8 cellular contexts compared by ENCODE assay signal in genomic region chr12:32399045-32399372, GRCh38. TPM values are rescaled to one million over a fixed set of nuclear protein-coding genes. Genes with fewer than 3 reads are reported as not detected.
DNase-seq lines count a peak whose midpoint lies in the region; ATAC-seq and TF ChIP-seq lines count a peak whose summit lies in the region.

No MANE protein-coding gene starts in this region.

- H4K20me1 ChIP-seq in BLaER1 treated with 17β-estradiol and CSF1 and Interleukin-3, amounts not matched to agents 10 nM and 100 nM: no peaks in the 10 kb centered on the region

- peaks cover 16% of the 10 kb centered on the region for H3K4me1 Mint-ChIP-seq in nephron

- H3K4me3 Mint-ChIP-seq in nephron: peak overlapping the region; percentile 82 to 99 (median 84)

- H3K4me1 ChIP-seq in BLaER1 treated with 17β-estradiol and CSF1 and Interleukin-3, amounts not matched to agents 10 nM and 100 nM: peaks cover 0 to 45% (median 14%) of the 10 kb centered on the region in 10 experiments; a peak in 17 of 20 replicates

- intact Hi-C loops in dorsolateral prefrontal cortex (cut with DNase I): loop anchor here in 1 of 2 donors (10.0 kb wide), 1 partner anchor 56 kb away; no protein-coding TSS in a partner anchor

- H3K9ac ChIP-seq in BLaER1 treated with 17β-estradiol and CSF1 and Interleukin-3, amounts not matched to agents 10 nM and 100 nM: peak overlapping the region; percentile 53 to 79 (median 71); a peak in 21 of 22 replicates

- peak; percentile 71 for TF ChIP-seq EP300 in Ishikawa (IDR thresholded peaks at IDR 0.05; ENCODE audit: borderline replicate concordance)

- no peaks in the 10 kb centered on the region for H3K9me3 Mint-ChIP-seq in nephron

- peak overlapping the region; percentile 67 to 79 (median 72) for H3K4me3 ChIP-seq in BLaER1 treated with 17β-estradiol and CSF1 and Interleukin-3, amounts not matched to agents 10 nM and 100 nM
- peak overlapping the region; percentile 48 to 87 (median 78) for H3K4me3 ChIP-seq in dorsolateral prefrontal cortex

- H3K36me3 Mint-ChIP-seq in nephron (ENCODE audit: low read depth): no peaks in the 10 kb centered on the region

- H3K27me3 ChIP-seq in BLaER1 treated with 17β-estradiol and CSF1 and Interleukin-3, amounts not matched to agents 10 nM and 100 nM: peaks cover 12 to 30% (median 20%) of the 10 kb centered on the region in 11 experiments
- no peaks in the 10 kb centered on the region for H3K27me3 ChIP-seq in dorsolateral prefrontal cortex

- DNase-seq in dorsolateral prefrontal cortex (no peak), GM19240 (ENCODE audit: insufficient read length, low spot score) (no peak)

- peak overlapping the region in 2 of 3 experiments; percentile 61 to 62 for H3K27ac Mint-ChIP-seq in nephron

- no peak for ATAC-seq in HG03159 (IDR thresholded peaks at IDR 0.05; ENCODE audit: unreplicated experiment)
- ATAC-seq in HG02642 (IDR thresholded peaks at IDR 0.05; ENCODE audit: poor library complexity, unreplicated experiment): no peak
- ATAC-seq in GM18505 (IDR thresholded peaks at IDR 0.05; ENCODE audit: unreplicated experiment): no peak

- H3K4me2 ChIP-seq in BLaER1 treated with 17β-estradiol and CSF1 and Interleukin-3, amounts not matched to agents 10 nM and 100 nM: peak overlapping the region; percentile 85 to 100 (median 98)

- TF ChIP-seq CTCF in dorsolateral prefrontal cortex (IDR thresholded peaks at IDR 0.05 in 54 of 56, conservative IDR thresholded peaks at IDR 0.05 in 2 of 56; ENCODE audit: low read depth in 1 of 56, partially characterized antibody in 56 of 56) (no peak), nephron (IDR thresholded peaks at IDR 0.05; ENCODE audit: unreplicated experiment in 3 of 3) (no peak)

- no peaks in the 10 kb centered on the region for H3K36me3 ChIP-seq in BLaER1 treated with 17β-estradiol and CSF1 and Interleukin-3, amounts not matched to agents 10 nM and 100 nM

- H3K9me3 ChIP-seq in BLaER1 treated with 17β-estradiol and CSF1 and Interleukin-3, amounts not matched to agents 10 nM and 100 nM (replicated peaks in 1 of 11): no peaks in the 10 kb centered on the region

- TF ChIP-seq RAD21 in Ishikawa (IDR thresholded peaks at IDR 0.05; ENCODE audit: low read depth): no peak

- H3K27me3 Mint-ChIP-seq in nephron (ENCODE audit: low read depth): peaks cover 56% of the 10 kb centered on the region

- TF ChIP-seq POLR2A in GM18505 (IDR thresholded peaks at IDR 0.05; ENCODE audit: borderline replicate concordance, extremely low read depth, insufficient read depth, insufficient read length): no peak

- H3K27ac ChIP-seq in BLaER1 treated with 17β-estradiol and CSF1 and Interleukin-3, amounts not matched to agents 10 nM and 100 nM: peak overlapping the region in 3 of 11 experiments; percentile 18 to 38 (median 35); a peak in 2 of 22 replicates
- peak overlapping the region in 26 of 59 donors; percentile 1 to 87 (median 45) for H3K27ac ChIP-seq in dorsolateral prefrontal cortex

TF ChIP-seq in Ishikawa, 13 proteins besides CTCF, POLR2A, EP300 and RAD21:
- TF ChIP-seq TEAD4 (IDR thresholded peaks at IDR 0.05) (peak; percentile 73), FOXM1 (IDR thresholded peaks at IDR 0.05; ENCODE audit: borderline replicate concordance, low read depth) (0 out of 2 replicates have a peak, but pooled peaks have one; percentile 19), USF1 (IDR thresholded peaks at IDR 0.05) (no peak), YY1 (IDR thresholded peaks at IDR 0.05; ENCODE audit: low read depth) (0 out of 2 replicates have a peak, but pooled peaks have one; percentile 5), CREB1 (IDR thresholded peaks at IDR 0.05; ENCODE audit: low read depth) (no peak), NFIC (IDR thresholded peaks at IDR 0.05) (peak; percentile 92), TCF12 (IDR thresholded peaks at IDR 0.05; ENCODE audit: low read depth) (peak; percentile 94), ZBTB7A (IDR thresholded peaks at IDR 0.05; ENCODE audit: low read depth) (peak; percentile 68; the same call in 1 of the 2 replicates), EGR1 (IDR thresholded peaks at IDR 0.05) (0 out of 2 replicates have a peak, but pooled peaks have one; percentile 27)
TF ChIP-seq in Ishikawa: peak in this region for 7.

RNA-seq across cellular contexts. Expression of gene FGD4, which starts 0.3 kb away (rescaled TPM):
- 10 to 100 TPM; 23.1 to 59.4 (median 37.2) TPM for total RNA-seq in dorsolateral prefrontal cortex
